In genomic region chr1:150268706-150269403, GRCh38 we compare ENCODE assay signal across 1 cellular context.
A peak's percentile ranks its signal among the peaks of the same experiment; 100 is the strongest.
TF ChIP-seq lines count a peak whose summit lies in the region.

TSS of gene APH1A (minus strand) at chr1:150269016. CDS start at chr1:150268810, 206 bp downstream.

TF ChIP-seq in A549, 52 proteins besides CTCF, POLR2A, EP300 and RAD21 (continued from another document):
- TF ChIP-seq USF2 (IDR thresholded peaks at IDR 0.05) (no peak; the same call in 1 of the 2 replicates), JUN (IDR thresholded peaks at IDR 0.05) (peak in 1 of 2 experiments; percentile 77; a peak in 3 of 5 replicates)
